Comparison of ENCODE assay signal across 35 cellular contexts in the genomic region with DNA sequence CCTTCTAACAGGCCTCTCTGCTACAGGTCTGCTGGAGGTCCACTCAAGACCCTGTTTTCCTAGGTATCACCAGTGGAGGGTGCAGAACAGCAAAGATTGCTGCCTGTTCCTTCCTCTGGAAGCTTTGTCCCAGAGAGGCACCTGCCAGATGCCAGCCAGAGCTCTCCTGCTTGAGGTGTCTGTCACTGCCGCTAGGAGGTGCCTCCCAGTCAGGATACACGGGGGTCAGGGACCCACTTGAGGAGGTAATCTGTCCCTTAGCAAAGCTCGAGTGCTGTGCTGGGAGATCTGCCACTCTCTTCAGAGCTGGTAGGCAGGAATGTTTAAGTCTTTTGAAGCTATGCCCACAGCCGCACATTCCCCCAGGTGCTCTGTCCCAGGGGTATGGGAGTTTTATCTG.
"Had no signal": no experiment of that assay in that cellular context is flagged by ENCODE, and none has a peak within 500 bp of the region (broad histone marks: within the 10 kb centered on the region; RNA-seq: fewer than 3 reads in every experiment).

No MANE protein-coding gene starts in this region.

- H3K4me1 ChIP-seq: adrenal gland, body of pancreas, breast epithelium had no signal

- H3K27me3 Mint-ChIP-seq: activated CD4-positive, alpha-beta memory T cell treated with anti-CD3 and anti-CD28 coated beads, Interleukin-2, amount 10 ng/mL, durations not matched to agents 7 days and 5 days; activated CD4-positive, alpha-beta T cell treated with anti-CD3 and anti-CD28 coated beads for 36 hours; activated CD4-positive, alpha-beta T cell treated with anti-CD3 and anti-CD28 coated beads, Interleukin-2, amount 10 ng/mL, durations not matched to agents 7 days and 5 days; activated CD8-positive, alpha-beta memory T cell treated with anti-CD3 and anti-CD28 coated beads, Interleukin-2, amount 10 ng/mL, durations not matched to agents 7 days and 5 days; activated naive CD8-positive, alpha-beta T cell treated with anti-CD3 and anti-CD28 coated beads for 36 hours; activated T-cell treated with anti-CD3 and anti-CD28 coated beads, Interleukin-2, amount 50 U/mL, for 24 hours had no signal

- H3K4me1 Mint-ChIP-seq: activated CD4-positive, alpha-beta memory T cell treated with anti-CD3 and anti-CD28 coated beads, Interleukin-2, amount 10 ng/mL, durations not matched to agents 7 days and 5 days; activated CD4-positive, alpha-beta T cell treated with anti-CD3 and anti-CD28 coated beads for 36 hours; activated CD4-positive, alpha-beta T cell treated with anti-CD3 and anti-CD28 coated beads, Interleukin-2, amount 10 ng/mL, durations not matched to agents 7 days and 5 days; activated CD8-positive, alpha-beta memory T cell treated with anti-CD3 and anti-CD28 coated beads, Interleukin-2, amount 10 ng/mL, durations not matched to agents 7 days and 5 days; activated naive CD8-positive, alpha-beta T cell treated with anti-CD3 and anti-CD28 coated beads for 36 hours had no signal

- H3K36me3 ChIP-seq: breast epithelium had no signal

- H3K27ac ChIP-seq: adrenal gland, body of pancreas, brain microvascular endothelial cell, breast epithelium, VCaP had no signal

- H3K27ac Mint-ChIP-seq: activated CD4-positive, alpha-beta memory T cell treated with anti-CD3 and anti-CD28 coated beads, Interleukin-2, amount 10 ng/mL, durations not matched to agents 7 days and 5 days; activated CD4-positive, alpha-beta T cell treated with anti-CD3 and anti-CD28 coated beads for 36 hours; activated CD4-positive, alpha-beta T cell treated with anti-CD3 and anti-CD28 coated beads, Interleukin-2, amount 10 ng/mL, durations not matched to agents 7 days and 5 days; activated CD8-positive, alpha-beta memory T cell treated with anti-CD3 and anti-CD28 coated beads, Interleukin-2, amount 10 ng/mL, durations not matched to agents 7 days and 5 days; activated CD8-positive, alpha-beta T cell treated with anti-CD3 and anti-CD28 coated beads, Interleukin-2, amount 10 ng/mL, durations not matched to agents 7 days and 5 days; activated naive CD4-positive, alpha-beta T cell treated with anti-CD3 and anti-CD28 coated beads for 36 hours; activated naive CD4-positive, alpha-beta T cell treated with anti-CD3 and anti-CD28 coated beads, Interleukin-2, amount 50 U/mL, for 72 hours; activated naive CD8-positive, alpha-beta T cell treated with anti-CD3 and anti-CD28 coated beads for 36 hours; activated T-cell treated with anti-CD3 and anti-CD28 coated beads, Interleukin-2, amount 50 U/mL, for 24 hours; activated T-helper 2 cell treated with anti-CD3 and anti-CD28 coated beads, Interferon-gamma antibody, Interleukin-2, Interleukin-4, amounts not matched to agents 10 μg/mL and 5 μg/mL and 100 μg/mL, durations not matched to agents 14 hours and 24 hours and 36 hours; T-helper 1 cell treated with Interleukin-12 subunit alpha and Interleukin-12 subunit beta and Interleukin-4 antibody, amounts not matched to agents 30 μg/mL and 1 μg/mL, for 36 hours; T-helper 2 cell treated with Interferon-gamma antibody and Interleukin-4, amounts not matched to agents 5 μg/mL and 100 μg/mL, for 36 hours had no signal

- H3K9me3 ChIP-seq: adrenal gland, body of pancreas, breast epithelium had no signal

- DNase-seq: activated CD4-positive, alpha-beta memory T cell treated with anti-CD3 and anti-CD28 coated beads, Interleukin-2, amount 10 ng/mL, durations not matched to agents 7 days and 5 days; activated CD4-positive, alpha-beta T cell treated with anti-CD3 and anti-CD28 coated beads for 1 hour; activated CD4-positive, alpha-beta T cell treated with anti-CD3 and anti-CD28 coated beads for 36 hours; activated CD4-positive, alpha-beta T cell treated with anti-CD3 and anti-CD28 coated beads for 48 hours; activated CD4-positive, alpha-beta T cell treated with anti-CD3 and anti-CD28 coated beads, Interleukin-2, amount 10 ng/mL, durations not matched to agents 7 days and 5 days; activated CD4-positive, alpha-beta T cell treated with anti-CD3 and anti-CD28 coated beads, Interleukin-2, amount 50 U/mL, for 48 hours; activated CD4-positive, CD25-positive, alpha-beta regulatory T cell; activated CD8-positive, alpha-beta memory T cell treated with anti-CD3 and anti-CD28 coated beads for 24 hours; activated CD8-positive, alpha-beta memory T cell treated with anti-CD3 and anti-CD28 coated beads, Interleukin-2, amount 10 ng/mL, durations not matched to agents 7 days and 5 days; activated CD8-positive, alpha-beta memory T cell treated with anti-CD3 and anti-CD28 coated beads, Interleukin-2, amount 50 U/mL, for 48 hours; activated CD8-positive, alpha-beta T cell treated with anti-CD3 and anti-CD28 coated beads, Interleukin-2, amount 10 ng/mL, durations not matched to agents 7 days and 5 days; activated effector memory CD4-positive, alpha-beta T cell treated with Interleukin-2 at 50 U/mL for 16 hours; activated gamma-delta T cell treated with Interleukin-2 at 50 U/mL for 16 hours; activated naive CD4-positive, alpha-beta T cell; activated naive CD4-positive, alpha-beta T cell treated with anti-CD3 and anti-CD28 coated beads for 36 hours; activated naive CD4-positive, alpha-beta T cell treated with anti-CD3 and anti-CD28 coated beads, Interleukin-2, amount 50 U/mL, for 16 hours; activated naive CD8-positive, alpha-beta T cell treated with anti-CD3 and anti-CD28 coated beads for 36 hours; activated T-cell treated with anti-CD3 and anti-CD28 coated beads, Interleukin-2, amount 50 U/mL, for 24 hours; activated T-cell treated with anti-CD3 and anti-CD28 coated beads, Interleukin-2, amount 50 U/mL, for 48 hours; adrenal gland; amniotic stem cell; aorta; body of pancreas; brain microvascular endothelial cell; central memory CD4-positive, alpha-beta T cell; T-helper 1 cell; T-helper 2 cell; T-helper 9 cell had no signal

- ATAC-seq: activated CD4-positive, alpha-beta T cell treated with anti-CD3 and anti-CD28 coated beads for 36 hours; activated CD4-positive, CD25-positive, alpha-beta regulatory T cell treated with anti-CD3 and anti-CD28 coated beads, Interleukin-2, amount 50 U/mL, for 24 hours; activated CD8-positive, alpha-beta memory T cell treated with anti-CD3 and anti-CD28 coated beads, Interleukin-2, amount 10 ng/mL, durations not matched to agents 7 days and 5 days; activated CD8-positive, alpha-beta T cell treated with anti-CD3 and anti-CD28 coated beads, Interleukin-2, amount 10 ng/mL, durations not matched to agents 7 days and 5 days; activated naive CD4-positive, alpha-beta T cell treated with anti-CD3 and anti-CD28 coated beads, Interleukin-2, amount 50 U/mL, for 72 hours; body of pancreas had no signal

- H3K4me3 Mint-ChIP-seq: activated CD4-positive, alpha-beta memory T cell treated with anti-CD3 and anti-CD28 coated beads, Interleukin-2, amount 10 ng/mL, durations not matched to agents 7 days and 5 days; activated CD4-positive, alpha-beta T cell treated with anti-CD3 and anti-CD28 coated beads for 36 hours; activated CD4-positive, alpha-beta T cell treated with anti-CD3 and anti-CD28 coated beads, Interleukin-2, amount 10 ng/mL, durations not matched to agents 7 days and 5 days; activated CD8-positive, alpha-beta memory T cell treated with anti-CD3 and anti-CD28 coated beads, Interleukin-2, amount 10 ng/mL, durations not matched to agents 7 days and 5 days; activated CD8-positive, alpha-beta T cell treated with anti-CD3 and anti-CD28 coated beads, Interleukin-2, amount 10 ng/mL, durations not matched to agents 7 days and 5 days; activated naive CD4-positive, alpha-beta T cell treated with anti-CD3 and anti-CD28 coated beads for 36 hours; activated naive CD8-positive, alpha-beta T cell treated with anti-CD3 and anti-CD28 coated beads for 36 hours; activated T-cell treated with anti-CD3 and anti-CD28 coated beads, Interleukin-2, amount 50 U/mL, for 24 hours; T-helper 1 cell treated with Interleukin-12 subunit alpha and Interleukin-12 subunit beta and Interleukin-4 antibody, amounts not matched to agents 30 μg/mL and 1 μg/mL, for 36 hours; T-helper 2 cell treated with Interferon-gamma antibody and Interleukin-4, amounts not matched to agents 5 μg/mL and 100 μg/mL, for 36 hours had no signal

- H3K27me3 ChIP-seq: adrenal gland, body of pancreas, brain microvascular endothelial cell, breast epithelium had no signal

- H3K9me3 Mint-ChIP-seq: activated T-helper 2 cell treated with anti-CD3 and anti-CD28 coated beads, Interferon-gamma antibody, Interleukin-2, Interleukin-4, amounts not matched to agents 10 μg/mL and 5 μg/mL and 100 μg/mL, durations not matched to agents 14 hours and 24 hours and 36 hours had no signal

- H3K4me3 ChIP-seq: adrenal gland, body of pancreas, breast epithelium had no signal
